In the genomic region with DNA sequence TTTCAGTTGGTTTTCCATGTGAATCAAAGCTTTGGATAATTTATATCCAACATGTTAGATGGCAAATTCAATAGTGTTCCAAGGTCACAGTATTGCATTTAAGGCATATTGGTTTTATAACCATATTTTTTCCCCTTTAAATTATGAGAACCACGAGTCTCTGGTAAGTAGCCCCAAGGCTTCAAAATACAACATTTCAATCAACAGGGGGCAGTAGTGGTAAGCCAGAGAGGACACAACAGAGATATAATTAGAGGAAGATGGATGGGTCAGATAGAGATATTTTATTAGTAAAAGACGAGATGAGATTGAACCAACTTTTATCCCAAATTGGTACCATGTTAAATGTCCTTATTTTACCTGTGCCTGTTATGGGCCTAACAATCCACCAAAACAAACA, we compare ENCODE assay signal across 10 cellular contexts. TPM values are rescaled to one million over a fixed set of nuclear protein-coding genes. Genes with fewer than 3 reads are reported as not detected.
A peak's percentile ranks its signal among the peaks of the same experiment; 100 is the strongest.
DNase-seq lines count a peak whose midpoint lies in the region; ATAC-seq, FAIRE-seq and TF ChIP-seq lines count a peak whose summit lies in the region.
"Had no signal": no experiment of that assay in that cellular context is flagged by ENCODE, and none has a peak within 500 bp of the region (broad histone marks: within the 10 kb centered on the region; RNA-seq: fewer than 3 reads in every experiment).

No MANE protein-coding gene starts in this region.

- H3K4me3 Mint-ChIP-seq in neural progenitor cell, result no peak overlapping the region

- H2AFZ ChIP-seq in neural progenitor cell (replicated peaks), result no peak overlapping the region

- DNase-seq in LHCN-M2 (ENCODE audit: low read depth) (peak; percentile 70), dorsolateral prefrontal cortex (no peak), neural progenitor cell (ENCODE audit: low spot score) (no peak), GM19239 (ENCODE audit: insufficient read length, low spot score) (no peak)
- no peak for DNase-seq in effector CD4-positive, alpha-beta T cell
- DNase-seq: esophagus squamous epithelium, NCI-H345 had no signal

- no peak overlapping the region for H3K27ac Mint-ChIP-seq in neural progenitor cell

- no peaks in the 10 kb centered on the region for H3K4me1 Mint-ChIP-seq in neural progenitor cell

- no peaks in the 10 kb centered on the region for H3F3A ChIP-seq in neural progenitor cell (ENCODE audit: low read depth)

- H3K4me3 ChIP-seq in dorsolateral prefrontal cortex (no peak overlapping the region), neural progenitor cell (no peak overlapping the region)
- H3K4me3 ChIP-seq: esophagus squamous epithelium, lung had no signal

- no peaks in the 10 kb centered on the region for H3K79me2 ChIP-seq in neural progenitor cell (ENCODE audit: low read depth)

- no peaks in the 10 kb centered on the region for H3K27me3 ChIP-seq in dorsolateral prefrontal cortex
- no peaks in the 10 kb centered on the region for H3K27me3 ChIP-seq in neural progenitor cell
- H3K27me3 ChIP-seq: esophagus squamous epithelium had no signal

- peak; percentile 27; the same call in 1 of the 2 replicates for TF ChIP-seq CTCF in GM12874 (IDR thresholded peaks at IDR 0.05; ENCODE audit: insufficient read depth, low read depth, low read length)
- TF ChIP-seq CTCF in dorsolateral prefrontal cortex (IDR thresholded peaks at IDR 0.05 in 54 of 56, conservative IDR thresholded peaks at IDR 0.05 in 2 of 56; ENCODE audit: low read depth in 1 of 56, partially characterized antibody in 56 of 56), result peak in 44 of 56 donors; percentile 10 to 58 (median 38)
- TF ChIP-seq CTCF in neural progenitor cell (IDR thresholded peaks at IDR 0.05), result peak; percentile 49

- H3K27me3 Mint-ChIP-seq in neural progenitor cell (ENCODE audit: insufficient read depth, low read depth), result no peaks in the 10 kb centered on the region

- no peaks in the 10 kb centered on the region for H3K36me3 ChIP-seq in neural progenitor cell

- no peaks in the 10 kb centered on the region for H3K4me1 ChIP-seq in neural progenitor cell
- H3K4me1 ChIP-seq: esophagus squamous epithelium had no signal

- FAIRE-seq in GM19239 (lab: Jason Lieb, UNC), result no peak

- H3K36me3 Mint-ChIP-seq in neural progenitor cell, result no peaks in the 10 kb centered on the region

- ATAC-seq in HG02870 (IDR thresholded peaks at IDR 0.05; ENCODE audit: unreplicated experiment), result no peak

- H4K20me1 ChIP-seq in neural progenitor cell (ENCODE audit: low read depth), result no peaks in the 10 kb centered on the region

- no peak overlapping the region for H3K4me2 ChIP-seq in neural progenitor cell

- H3K9me3 ChIP-seq in neural progenitor cell (ENCODE audit: low read depth), result no peaks in the 10 kb centered on the region
- H3K9me3 ChIP-seq: esophagus squamous epithelium had no signal

- no peak overlapping the region for H3K27ac ChIP-seq in dorsolateral prefrontal cortex
- no peak overlapping the region for H3K27ac ChIP-seq in neural progenitor cell
- H3K27ac ChIP-seq: esophagus squamous epithelium had no signal

- H3K9ac ChIP-seq in neural progenitor cell, result no peak overlapping the region

- intact Hi-C loops in dorsolateral prefrontal cortex (cut with DNase I), result no loop called here

- no peaks in the 10 kb centered on the region for H3K9me3 Mint-ChIP-seq in neural progenitor cell

RNA-seq across cellular contexts. Expression of a gene that starts 53.1 kb away (rescaled TPM):
- total RNA-seq in LHCN-M2 (2014; rRNA removed), result not detected in 2 replicates
- not detected for polyA plus RNA-seq in LHCN-M2 (2012)
- total RNA-seq in dorsolateral prefrontal cortex, result 1 to 10 TPM in 76 of 120 experiments, under 1 TPM in 44; 0.55 to 2.3 (median 1.1) TPM
- total RNA-seq in neural progenitor cell (ENCODE audit: low replicate concordance), result not detected in 2 replicates
